ENCODE assay signal across 32 cellular contexts in the genomic region with DNA sequence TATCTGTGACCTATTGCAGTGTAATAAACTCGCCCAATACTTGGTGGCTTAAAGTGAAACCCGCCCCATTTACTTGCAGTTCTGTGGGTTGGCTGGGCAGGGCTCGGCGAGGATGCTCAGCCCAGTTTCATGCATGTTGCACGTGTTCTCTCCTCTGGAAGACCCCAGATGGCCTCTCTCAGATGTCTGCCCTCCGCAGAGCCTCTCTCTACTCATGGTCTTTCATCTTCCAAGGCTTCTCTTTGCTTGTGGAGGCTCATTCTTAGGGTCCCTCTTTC.
"Had no signal": no experiment of that assay in that cellular context is flagged by ENCODE, and none has a peak within 500 bp of the region (broad histone marks: within the 10 kb centered on the region; RNA-seq: fewer than 3 reads in every experiment).

No MANE protein-coding gene starts in this region.

- H3K36me3 ChIP-seq: adrenal gland, ascending aorta, brain microvascular endothelial cell, breast epithelium, cardiac muscle cell had no signal

- H3K4me3 ChIP-seq: adrenal gland, ascending aorta, body of pancreas, breast epithelium, cardiac muscle cell had no signal

- ATAC-seq: activated naive CD4-positive, alpha-beta T cell treated with anti-CD3 and anti-CD28 coated beads, Interleukin-2, amount 50 U/mL, for 72 hours; activated naive CD8-positive, alpha-beta T cell treated with anti-CD3 and anti-CD28 coated beads, Interleukin-2, amount 50 U/mL, for 24 hours; activated T-cell treated with anti-CD3 and anti-CD28 coated beads, Interleukin-2, amount 50 U/mL, for 4 hours; activated T-cell treated with anti-CD3 and anti-CD28 coated beads, Interleukin-2, amount 50 U/mL, for 72 hours; activated T-helper 17 cell treated with anti-CD3 and anti-CD28 coated beads, Interleukin-2, amount 50 U/mL, for 72 hours; body of pancreas had no signal

- H3K27ac ChIP-seq: adrenal gland, ascending aorta, body of pancreas, brain microvascular endothelial cell, breast epithelium, cardiac muscle cell had no signal

- H3K4me1 ChIP-seq: adrenal gland, ascending aorta, body of pancreas, breast epithelium had no signal

- DNase-seq: activated effector memory CD4-positive, alpha-beta T cell treated with anti-CD3 and anti-CD28 coated beads, Interleukin-2, amount 50 U/mL, for 16 hours; activated effector memory CD4-positive, alpha-beta T cell treated with Interleukin-2 at 50 U/mL for 16 hours; activated gamma-delta T cell; activated gamma-delta T cell treated with Interleukin-2 at 50 U/mL for 16 hours; activated naive CD4-positive, alpha-beta T cell; activated naive CD4-positive, alpha-beta T cell treated with anti-CD3 and anti-CD28 coated beads for 36 hours; activated naive CD4-positive, alpha-beta T cell treated with anti-CD3 and anti-CD28 coated beads, Interleukin-2, amount 10 ng/mL, durations not matched to agents 7 days and 5 days; activated naive CD4-positive, alpha-beta T cell treated with anti-CD3 and anti-CD28 coated beads, Interleukin-2, amount 50 U/mL, for 16 hours; activated naive CD4-positive, alpha-beta T cell treated with Interleukin-2 at 50 U/mL for 16 hours; activated naive CD8-positive, alpha-beta T cell treated with anti-CD3 and anti-CD28 coated beads for 36 hours; activated naive CD8-positive, alpha-beta T cell treated with anti-CD3 and anti-CD28 coated beads, Interleukin-2, amount 10 ng/mL, durations not matched to agents 7 days and 5 days; activated naive CD8-positive, alpha-beta T cell treated with anti-CD3 and anti-CD28 coated beads, Interleukin-2, amount 50 U/mL, for 24 hours; activated T-cell treated with anti-CD3 and anti-CD28 coated beads, Interleukin-2, amount 50 U/mL, for 1 hour; activated T-cell treated with anti-CD3 and anti-CD28 coated beads, Interleukin-2, amount 50 U/mL, for 24 hours; activated T-cell treated with anti-CD3 and anti-CD28 coated beads, Interleukin-2, amount 50 U/mL, for 4 hours; activated T-cell treated with anti-CD3 and anti-CD28 coated beads, Interleukin-2, amount 50 U/mL, for 48 hours; activated T-cell treated with anti-CD3 and anti-CD28 coated beads, Interleukin-2, amount 50 U/mL, for 72 hours; adrenal gland; amniotic stem cell; amygdala; anterior cingulate cortex; aorta; body of pancreas; brain microvascular endothelial cell; caudate nucleus; central memory CD4-positive, alpha-beta T cell; cerebellar nuclear complex had no signal

- H3K9me3 ChIP-seq: adrenal gland, ascending aorta, body of pancreas, breast epithelium had no signal

- H3K27me3 ChIP-seq: adrenal gland, ascending aorta, body of pancreas, breast epithelium, cardiac muscle cell had no signal
